1 cellular context compared by ENCODE assay signal in genomic region chr6:56955171-56956155, GRCh38.
TF ChIP-seq lines count a peak whose summit lies in the region.

No MANE protein-coding gene starts in this region.

TF ChIP-seq in HepG2, 621 proteins besides CTCF, POLR2A, EP300 and RAD21 (continued from another document and continues in another):
- TF ChIP-seq ZNF383 (CRISPR knock-in tag; IDR thresholded peaks at IDR 0.05; ENCODE audit: borderline replicate concordance) (no peak), SRY (CRISPR knock-in tag; IDR thresholded peaks at IDR 0.05) (no peak), SNAPC2 (CRISPR knock-in tag; IDR thresholded peaks at IDR 0.05) (no peak), ZNF772 (CRISPR knock-in tag; IDR thresholded peaks at IDR 0.05) (no peak), AKAP8 (CRISPR knock-in tag; IDR thresholded peaks at IDR 0.05) (no peak), HNF4A (CRISPR knock-in tag; IDR thresholded peaks at IDR 0.05) (no peak), DZIP1 (CRISPR knock-in tag; IDR thresholded peaks at IDR 0.05) (no peak), ZKSCAN1 (IDR thresholded peaks at IDR 0.05; ENCODE audit: low read length) (no peak), ZNF569 (CRISPR knock-in tag; IDR thresholded peaks at IDR 0.05; ENCODE audit: borderline replicate concordance) (no peak), EHMT2 (IDR thresholded peaks at IDR 0.05; ENCODE audit: borderline replicate concordance, low read depth, low read length) (no peak), POLR2G (IDR thresholded peaks at IDR 0.05; ENCODE audit: low read depth, low read length) (peak; percentile 14), ZNF766 (CRISPR knock-in tag; IDR thresholded peaks at IDR 0.05; ENCODE audit: borderline replicate concordance) (no peak), ZFP37 (CRISPR knock-in tag; IDR thresholded peaks at IDR 0.05; ENCODE audit: borderline replicate concordance) (no peak), STAG1 (CRISPR knock-in tag; IDR thresholded peaks at IDR 0.05) (peak; percentile 72), ELF4 (CRISPR knock-in tag; IDR thresholded peaks at IDR 0.05; ENCODE audit: borderline replicate concordance) (no peak), ZNF788 (CRISPR knock-in tag; IDR thresholded peaks at IDR 0.05; ENCODE audit: borderline replicate concordance) (peak; percentile 47; the same call in 1 of the 2 replicates), KLF9 (CRISPR knock-in tag; IDR thresholded peaks at IDR 0.05; ENCODE audit: low read depth) (no peak), BRCA1 (CRISPR knock-in tag; IDR thresholded peaks at IDR 0.05) (no peak), GMEB2 (CRISPR knock-in tag; IDR thresholded peaks at IDR 0.05; ENCODE audit: low read depth) (no peak), PITX1 (CRISPR knock-in tag; IDR thresholded peaks at IDR 0.05) (no peak), PTBP1 (IDR thresholded peaks at IDR 0.05; ENCODE audit: low read depth, low read length, poor library complexity, severe bottlenecking) (peak; percentile 83), ZNF276 (CRISPR knock-in tag; IDR thresholded peaks at IDR 0.05; ENCODE audit: low read depth) (no peak), FOXJ3 (CRISPR knock-in tag; IDR thresholded peaks at IDR 0.05; ENCODE audit: borderline replicate concordance) (no peak), ZNF781 (CRISPR knock-in tag; IDR thresholded peaks at IDR 0.05; ENCODE audit: borderline replicate concordance, not compliant biosample characterization) (peak; percentile 76), CREB1 (IDR thresholded peaks at IDR 0.05) (0 out of 2 replicates have a peak, but pooled peaks have one; percentile 1), CREB1 (CRISPR knock-in tag; IDR thresholded peaks at IDR 0.05) (no peak), NAIF1 (CRISPR knock-in tag; IDR thresholded peaks at IDR 0.05; ENCODE audit: borderline replicate concordance) (0 out of 2 replicates have a peak, but pooled peaks have one; percentile 45), ZNF550 (CRISPR knock-in tag; IDR thresholded peaks at IDR 0.05; ENCODE audit: borderline replicate concordance) (no peak), PAX8 (CRISPR knock-in tag; IDR thresholded peaks at IDR 0.05; ENCODE audit: borderline replicate concordance) (no peak)
- TF ChIP-seq, protein P1, sequence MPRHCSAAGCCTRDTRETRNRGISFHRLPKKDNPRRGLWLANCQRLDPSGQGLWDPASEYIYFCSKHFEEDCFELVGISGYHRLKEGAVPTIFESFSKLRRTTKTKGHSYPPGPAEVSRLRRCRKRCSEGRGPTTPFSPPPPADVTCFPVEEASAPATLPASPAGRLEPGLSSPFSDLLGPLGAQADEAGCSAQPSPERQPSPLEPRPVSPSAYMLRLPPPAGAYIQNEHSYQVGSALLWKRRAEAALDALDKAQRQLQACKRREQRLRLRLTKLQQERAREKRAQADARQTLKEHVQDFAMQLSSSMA (CRISPR knock-in tag; IDR thresholded peaks at IDR 0.05): peak; percentile 39; the same call in 1 of the 2 replicates
- TF ChIP-seq, protein P2, sequence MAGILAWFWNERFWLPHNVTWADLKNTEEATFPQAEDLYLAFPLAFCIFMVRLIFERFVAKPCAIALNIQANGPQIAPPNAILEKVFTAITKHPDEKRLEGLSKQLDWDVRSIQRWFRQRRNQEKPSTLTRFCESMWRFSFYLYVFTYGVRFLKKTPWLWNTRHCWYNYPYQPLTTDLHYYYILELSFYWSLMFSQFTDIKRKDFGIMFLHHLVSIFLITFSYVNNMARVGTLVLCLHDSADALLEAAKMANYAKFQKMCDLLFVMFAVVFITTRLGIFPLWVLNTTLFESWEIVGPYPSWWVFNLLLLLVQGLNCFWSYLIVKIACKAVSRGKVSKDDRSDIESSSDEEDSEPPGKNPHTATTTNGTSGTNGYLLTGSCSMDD (CRISPR knock-in tag; IDR thresholded peaks at IDR 0.05): no peak
- TF ChIP-seq, protein P3, sequence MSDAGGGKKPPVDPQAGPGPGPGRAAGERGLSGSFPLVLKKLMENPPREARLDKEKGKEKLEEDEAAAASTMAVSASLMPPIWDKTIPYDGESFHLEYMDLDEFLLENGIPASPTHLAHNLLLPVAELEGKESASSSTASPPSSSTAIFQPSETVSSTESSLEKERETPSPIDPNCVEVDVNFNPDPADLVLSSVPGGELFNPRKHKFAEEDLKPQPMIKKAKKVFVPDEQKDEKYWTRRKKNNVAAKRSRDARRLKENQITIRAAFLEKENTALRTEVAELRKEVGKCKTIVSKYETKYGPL (CRISPR knock-in tag; IDR thresholded peaks at IDR 0.05): no peak
- TF ChIP-seq, protein P4, sequence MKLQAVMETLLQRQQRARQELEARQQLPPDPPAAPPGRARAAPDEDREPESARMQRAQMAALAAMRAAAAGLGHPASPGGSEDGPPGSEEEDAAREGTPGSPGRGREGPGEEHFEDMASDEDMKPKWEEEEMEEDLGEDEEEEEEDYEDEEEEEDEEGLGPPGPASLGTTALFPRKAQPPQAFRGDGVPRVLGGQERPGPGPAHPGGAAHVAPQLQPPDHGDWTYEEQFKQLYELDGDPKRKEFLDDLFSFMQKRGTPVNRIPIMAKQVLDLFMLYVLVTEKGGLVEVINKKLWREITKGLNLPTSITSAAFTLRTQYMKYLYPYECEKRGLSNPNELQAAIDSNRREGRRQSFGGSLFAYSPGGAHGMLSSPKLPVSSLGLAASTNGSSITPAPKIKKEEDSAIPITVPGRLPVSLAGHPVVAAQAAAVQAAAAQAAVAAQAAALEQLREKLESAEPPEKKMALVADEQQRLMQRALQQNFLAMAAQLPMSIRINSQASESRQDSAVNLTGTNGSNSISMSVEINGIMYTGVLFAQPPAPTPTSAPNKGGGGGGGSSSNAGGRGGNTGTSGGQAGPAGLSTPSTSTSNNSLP (IDR thresholded peaks at IDR 0.05; ENCODE audit: low read depth, low read length): no peak; the same call in 1 of the 2 replicates
- TF ChIP-seq, protein P5, sequence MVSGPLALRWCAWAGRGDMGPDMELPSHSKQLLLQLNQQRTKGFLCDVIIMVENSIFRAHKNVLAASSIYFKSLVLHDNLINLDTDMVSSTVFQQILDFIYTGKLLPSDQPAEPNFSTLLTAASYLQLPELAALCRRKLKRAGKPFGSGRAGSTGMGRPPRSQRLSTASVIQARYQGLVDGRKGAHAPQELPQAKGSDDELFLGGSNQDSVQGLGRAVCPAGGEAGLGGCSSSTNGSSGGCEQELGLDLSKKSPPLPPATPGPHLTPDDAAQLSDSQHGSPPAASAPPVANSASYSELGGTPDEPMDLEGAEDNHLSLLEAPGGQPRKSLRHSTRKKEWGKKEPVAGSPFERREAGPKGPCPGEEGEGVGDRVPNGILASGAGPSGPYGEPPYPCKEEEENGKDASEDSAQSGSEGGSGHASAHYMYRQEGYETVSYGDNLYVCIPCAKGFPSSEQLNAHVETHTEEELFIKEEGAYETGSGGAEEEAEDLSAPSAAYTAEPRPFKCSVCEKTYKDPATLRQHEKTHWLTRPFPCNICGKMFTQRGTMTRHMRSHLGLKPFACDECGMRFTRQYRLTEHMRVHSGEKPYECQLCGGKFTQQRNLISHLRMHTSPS (CRISPR knock-in tag; IDR thresholded peaks at IDR 0.05; ENCODE audit: low read depth): no peak
- TF ChIP-seq, protein P6, sequence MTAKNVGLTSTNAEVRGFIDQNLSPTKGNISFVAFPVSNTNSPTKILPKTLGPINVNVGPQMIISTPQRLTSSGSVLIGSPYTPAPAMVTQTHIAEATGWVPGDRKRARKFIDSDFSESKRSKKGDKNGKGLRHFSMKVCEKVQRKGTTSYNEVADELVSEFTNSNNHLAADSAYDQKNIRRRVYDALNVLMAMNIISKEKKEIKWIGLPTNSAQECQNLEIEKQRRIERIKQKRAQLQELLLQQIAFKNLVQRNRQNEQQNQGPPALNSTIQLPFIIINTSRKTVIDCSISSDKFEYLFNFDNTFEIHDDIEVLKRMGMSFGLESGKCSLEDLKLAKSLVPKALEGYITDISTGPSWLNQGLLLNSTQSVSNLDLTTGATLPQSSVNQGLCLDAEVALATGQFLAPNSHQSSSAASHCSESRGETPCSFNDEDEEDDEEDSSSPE (CRISPR knock-in tag; IDR thresholded peaks at IDR 0.05): no peak
- TF ChIP-seq, protein P7, sequence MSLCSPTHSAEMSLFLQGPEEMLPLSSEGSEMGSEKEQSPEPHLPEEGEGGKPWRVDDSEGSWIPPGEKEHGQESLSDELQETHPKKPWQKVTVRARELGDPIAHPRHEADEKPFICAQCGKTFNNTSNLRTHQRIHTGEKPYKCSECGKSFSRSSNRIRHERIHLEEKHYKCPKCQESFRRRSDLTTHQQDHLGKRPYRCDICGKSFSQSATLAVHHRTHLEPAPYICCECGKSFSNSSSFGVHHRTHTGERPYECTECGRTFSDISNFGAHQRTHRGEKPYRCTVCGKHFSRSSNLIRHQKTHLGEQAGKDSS (CRISPR knock-in tag; IDR thresholded peaks at IDR 0.05; ENCODE audit: borderline replicate concordance, low read depth): no peak
- TF ChIP-seq, protein P8, sequence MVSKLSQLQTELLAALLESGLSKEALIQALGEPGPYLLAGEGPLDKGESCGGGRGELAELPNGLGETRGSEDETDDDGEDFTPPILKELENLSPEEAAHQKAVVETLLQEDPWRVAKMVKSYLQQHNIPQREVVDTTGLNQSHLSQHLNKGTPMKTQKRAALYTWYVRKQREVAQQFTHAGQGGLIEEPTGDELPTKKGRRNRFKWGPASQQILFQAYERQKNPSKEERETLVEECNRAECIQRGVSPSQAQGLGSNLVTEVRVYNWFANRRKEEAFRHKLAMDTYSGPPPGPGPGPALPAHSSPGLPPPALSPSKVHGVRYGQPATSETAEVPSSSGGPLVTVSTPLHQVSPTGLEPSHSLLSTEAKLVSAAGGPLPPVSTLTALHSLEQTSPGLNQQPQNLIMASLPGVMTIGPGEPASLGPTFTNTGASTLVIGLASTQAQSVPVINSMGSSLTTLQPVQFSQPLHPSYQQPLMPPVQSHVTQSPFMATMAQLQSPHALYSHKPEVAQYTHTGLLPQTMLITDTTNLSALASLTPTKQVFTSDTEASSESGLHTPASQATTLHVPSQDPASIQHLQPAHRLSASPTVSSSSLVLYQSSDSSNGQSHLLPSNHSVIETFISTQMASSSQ (IDR thresholded peaks at IDR 0.05; ENCODE audit: low read depth): no peak
- TF ChIP-seq, protein P8 (CRISPR knock-in tag; IDR thresholded peaks at IDR 0.05; ENCODE audit: borderline replicate concordance): no peak
- TF ChIP-seq, protein P9, sequence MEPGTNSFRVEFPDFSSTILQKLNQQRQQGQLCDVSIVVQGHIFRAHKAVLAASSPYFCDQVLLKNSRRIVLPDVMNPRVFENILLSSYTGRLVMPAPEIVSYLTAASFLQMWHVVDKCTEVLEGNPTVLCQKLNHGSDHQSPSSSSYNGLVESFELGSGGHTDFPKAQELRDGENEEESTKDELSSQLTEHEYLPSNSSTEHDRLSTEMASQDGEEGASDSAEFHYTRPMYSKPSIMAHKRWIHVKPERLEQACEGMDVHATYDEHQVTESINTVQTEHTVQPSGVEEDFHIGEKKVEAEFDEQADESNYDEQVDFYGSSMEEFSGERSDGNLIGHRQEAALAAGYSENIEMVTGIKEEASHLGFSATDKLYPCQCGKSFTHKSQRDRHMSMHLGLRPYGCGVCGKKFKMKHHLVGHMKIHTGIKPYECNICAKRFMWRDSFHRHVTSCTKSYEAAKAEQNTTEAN (CRISPR knock-in tag; conservative IDR thresholded peaks at IDR 0.05): no peak
